Comparison of ENCODE assay signal across 8 cellular contexts in genomic region chr17:46290906-46291546, GRCh38. TPM values are rescaled to one million over a fixed set of nuclear protein-coding genes. Genes with fewer than 3 reads are reported as not detected.
DNase-seq lines count a peak whose midpoint lies in the region; ATAC-seq and TF ChIP-seq lines count a peak whose summit lies in the region.
"Not testable (repeated sequence)": the region's sequence is repeated elsewhere in the genome, so short reads cannot be mapped to it uniquely, and the experiment has no call there.

No MANE protein-coding gene starts in this region.

- TF ChIP-seq CTCF in CD14-positive monocyte (IDR thresholded peaks at IDR 0.05): not testable (repeated sequence)

- CTCF ChIA-PET in naive thymus-derived CD4-positive, alpha-beta T cell (lab: Charles Lee): not testable (repeated sequence)

- not testable (repeated sequence) for H3K36me3 Mint-ChIP-seq in CD14-positive monocyte; T-helper 1 cell treated with Interleukin-12 subunit alpha and Interleukin-12 subunit beta and Interleukin-4 antibody, amounts not matched to agents 30 μg/mL and 1 μg/mL, for 36 hours (ENCODE audit: low read depth); central memory CD8-positive, alpha-beta T cell (ENCODE audit: insufficient read depth); naive thymus-derived CD4-positive, alpha-beta T cell

- not testable (repeated sequence) for H3K4me3 ChIP-seq in naive thymus-derived CD4-positive, alpha-beta T cell (ENCODE audit: low read length)

- not testable (repeated sequence) for H3K9me3 ChIP-seq in KOPT-K1 (ENCODE audit: insufficient read depth, low read length, poor library complexity, severe bottlenecking); naive thymus-derived CD4-positive, alpha-beta T cell (ENCODE audit: control insufficient read depth in 2 of 3, low read length in 3 of 3)

- H3K4me1 Mint-ChIP-seq in CD14-positive monocyte: peaks cover 25% of the 10 kb centered on the region
- peaks cover 17% of the 10 kb centered on the region for H3K4me1 Mint-ChIP-seq in T-helper 1 cell treated with Interleukin-12 subunit alpha and Interleukin-12 subunit beta and Interleukin-4 antibody, amounts not matched to agents 30 μg/mL and 1 μg/mL, for 36 hours (ENCODE audit: low read depth)
- H3K4me1 Mint-ChIP-seq in central memory CD8-positive, alpha-beta T cell: peaks cover 13% of the 10 kb centered on the region
- H3K4me1 Mint-ChIP-seq in naive thymus-derived CD4-positive, alpha-beta T cell: peaks cover 0 to 16% (median 14%) of the 10 kb centered on the region in 7 donors

- POLR2A ChIA-PET in naive thymus-derived CD4-positive, alpha-beta T cell (lab: Charles Lee): not testable (repeated sequence)

- H3K27ac Mint-ChIP-seq in CD14-positive monocyte: peak overlapping the region; percentile 90 to 96 (median 94)
- peak overlapping the region; percentile 46 for H3K27ac Mint-ChIP-seq in T-helper 1 cell treated with Interleukin-12 subunit alpha and Interleukin-12 subunit beta and Interleukin-4 antibody, amounts not matched to agents 30 μg/mL and 1 μg/mL, for 36 hours
- H3K27ac Mint-ChIP-seq in central memory CD8-positive, alpha-beta T cell (ENCODE audit: low read depth): not testable (repeated sequence)
- peak overlapping the region in 7 of 9 donors; percentile 1 to 87 (median 74) for H3K27ac Mint-ChIP-seq in naive thymus-derived CD4-positive, alpha-beta T cell

- DNase-seq in CD14-positive monocyte (ENCODE audit: low spot score): peak; percentile 55
- not testable (repeated sequence) for DNase-seq in central memory CD8-positive, alpha-beta T cell (ENCODE audit: low spot score in 2 of 2)
- peak in 1 of 9 donors; percentile 25 for DNase-seq in naive thymus-derived CD4-positive, alpha-beta T cell

- not testable (repeated sequence) for H3K27me3 ChIP-seq in naive thymus-derived CD4-positive, alpha-beta T cell (ENCODE audit: control insufficient read depth in 2 of 2, insufficient read depth in 2 of 2, low read length in 2 of 2)

- not testable (repeated sequence) for H3K4me1 ChIP-seq in naive thymus-derived CD4-positive, alpha-beta T cell (ENCODE audit: control insufficient read depth in 2 of 2, insufficient read depth in 2 of 2, low read length in 2 of 2)

- peak overlapping the region; percentile 34 for H3K27ac ChIP-seq in KOPT-K1 (ENCODE audit: low read depth, low read length, poor library complexity, severe bottlenecking)
- H3K27ac ChIP-seq in naive thymus-derived CD4-positive, alpha-beta T cell (ENCODE audit: low read depth, low read length): peak overlapping the region; percentile 29

- intact Hi-C loops in CD14-positive monocyte (cut with micrococcal nuclease); naive thymus-derived CD4-positive, alpha-beta T cell (cut with micrococcal nuclease): not testable (repeated sequence)

- peak overlapping the region; percentile 47 to 78 for H3K4me3 Mint-ChIP-seq in CD14-positive monocyte
- not testable (repeated sequence) for H3K4me3 Mint-ChIP-seq in T-helper 1 cell treated with Interleukin-12 subunit alpha and Interleukin-12 subunit beta and Interleukin-4 antibody, amounts not matched to agents 30 μg/mL and 1 μg/mL, for 36 hours; central memory CD8-positive, alpha-beta T cell
- H3K4me3 Mint-ChIP-seq in naive thymus-derived CD4-positive, alpha-beta T cell: peak overlapping the region in 5 of 10 donors; percentile 8 to 62 (median 32)

- not testable (repeated sequence) for H3K36me3 ChIP-seq in KOPT-K1 (ENCODE audit: insufficient read depth, low read length); naive thymus-derived CD4-positive, alpha-beta T cell (ENCODE audit: control insufficient read depth in 2 of 3, insufficient read depth in 3 of 3, low read length in 3 of 3)

- ATAC-seq in GM18867 (IDR thresholded peaks at IDR 0.05; ENCODE audit: unreplicated experiment): peak; percentile 84
- peak; percentile 95 for ATAC-seq in GM21528 (IDR thresholded peaks at IDR 0.05; ENCODE audit: low FRiP score, unreplicated experiment)
- peak; percentile 90 for ATAC-seq in HG03045 (IDR thresholded peaks at IDR 0.05; ENCODE audit: unreplicated experiment)
- peak; percentile 63 for ATAC-seq in central memory CD8-positive, alpha-beta T cell (replicated peaks; ENCODE audit: extremely low read depth, poor library complexity, severe bottlenecking)
- ATAC-seq in naive thymus-derived CD4-positive, alpha-beta T cell: peak; percentile 81

- H3K9me3 Mint-ChIP-seq in CD14-positive monocyte; T-helper 1 cell treated with Interleukin-12 subunit alpha and Interleukin-12 subunit beta and Interleukin-4 antibody, amounts not matched to agents 30 μg/mL and 1 μg/mL, for 36 hours; central memory CD8-positive, alpha-beta T cell; naive thymus-derived CD4-positive, alpha-beta T cell: not testable (repeated sequence)

- not testable (repeated sequence) for H3K27me3 Mint-ChIP-seq in CD14-positive monocyte (ENCODE audit: low read depth in 3 of 3); T-helper 1 cell treated with Interleukin-12 subunit alpha and Interleukin-12 subunit beta and Interleukin-4 antibody, amounts not matched to agents 30 μg/mL and 1 μg/mL, for 36 hours (ENCODE audit: low read depth); central memory CD8-positive, alpha-beta T cell; naive thymus-derived CD4-positive, alpha-beta T cell

RNA-seq across cellular contexts. Expression of gene LRRC37A, which starts 3.9 kb away (rescaled TPM):
- under 1 TPM; 0.23 to 0.38 TPM for polyA plus RNA-seq in CD14-positive monocyte
- 10 to 100 TPM in 3 of 5 experiments, 1 to 10 TPM in 2; 4.1 to 15.6 (median 11.5) TPM for total RNA-seq in naive thymus-derived CD4-positive, alpha-beta T cell
- polyA plus RNA-seq in naive thymus-derived CD4-positive, alpha-beta T cell: 1 to 10 TPM in 1 of 2 donors, under 1 TPM in 1; 0.85 to 2.1 TPM
